ENCODE assay signal across 25 cellular contexts in the genomic region with DNA sequence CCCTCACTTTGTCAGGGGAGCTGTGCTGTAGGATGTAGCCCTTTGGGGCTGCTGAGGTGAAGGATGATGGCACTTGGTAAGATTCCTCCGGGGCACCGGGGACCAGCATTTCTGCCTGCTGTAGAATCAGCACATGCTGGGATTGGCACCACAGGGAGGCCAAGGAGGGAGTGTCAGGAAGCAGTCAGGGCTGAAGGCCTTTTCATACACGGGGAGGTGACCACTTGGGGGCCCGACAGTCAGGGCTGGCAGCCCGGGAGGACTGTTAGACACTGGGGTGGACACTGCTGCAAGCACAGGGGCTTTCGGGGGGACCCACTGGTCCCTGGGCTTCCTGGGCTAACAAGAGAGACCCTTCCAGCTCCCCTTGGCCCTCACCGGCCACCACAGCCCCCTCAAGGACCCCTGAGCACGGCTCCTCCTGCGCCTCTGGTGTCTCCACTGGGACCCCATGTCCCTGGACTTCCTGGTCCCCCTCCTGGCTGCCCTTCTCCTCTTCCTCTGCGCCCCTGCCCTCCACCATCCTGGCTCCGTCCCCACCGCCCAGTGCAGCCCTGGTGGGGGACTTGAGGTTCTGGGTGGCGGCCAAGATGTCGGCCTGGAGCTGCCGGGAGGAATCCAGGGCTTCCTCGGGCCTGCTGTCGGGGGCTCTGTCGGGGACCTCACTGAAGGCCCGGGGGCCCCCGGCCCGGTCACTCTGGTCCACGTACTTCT. TPM values are rescaled to one million over a fixed set of nuclear protein-coding genes. Genes with fewer than 3 reads are reported as not detected.
DNase-seq lines count a peak whose midpoint lies in the region; ATAC-seq, FAIRE-seq and TF ChIP-seq lines count a peak whose summit lies in the region.
"Had no signal": no experiment of that assay in that cellular context is flagged by ENCODE, and none has a peak within 500 bp of the region (broad histone marks: within the 10 kb centered on the region; RNA-seq: fewer than 3 reads in every experiment).

No MANE protein-coding gene starts in this region.

- POLR2A ChIA-PET in K562 (lab: Yijun Ruan, JAX), result interaction anchor here (0.6 kb wide), 1 partner anchor 307 kb away, joined by 3 read pairs; no protein-coding TSS in a partner anchor

- peaks cover 5% of the 10 kb centered on the region for H3K27me3 Mint-ChIP-seq in neural progenitor cell (ENCODE audit: insufficient read depth, low read depth)
- H3K27me3 Mint-ChIP-seq: CD4-positive, alpha-beta memory T cell had no signal

- DNase-seq in K562 (ENCODE audit: extremely low read depth in 1 of 4, low spot score in 3 of 4), result no peak
- peak; percentile 15 for DNase-seq in neural progenitor cell (ENCODE audit: low spot score)
- DNase-seq in stimulated activated effector memory CD8-positive, alpha-beta T cell treated with anti-CD3 and anti-CD28 coated beads, Interleukin-12 subunit alpha, Interleukin-12 subunit beta, amount 100 ng/mL, for 72 hours (ENCODE audit: low spot score in 2 of 2), result no peak
- DNase-seq in MV-4-11 (lab: John Stamatoyannopoulos, UW), result no peak
- DNase-seq in DMS 273 (lab: John Stamatoyannopoulos, UW; ENCODE audit: unreplicated experiment), result no peak
- DNase-seq: C1 segment of cervical spinal cord; CD4-positive, alpha-beta memory T cell; COR-L47; MM.1S; NCI-H1048; NCI-H1417; NCI-H1694; NCI-H2029 treated with DMSO at 0.1 percent for 48 hours; NCI-H446 treated with DMSO at 0.1 percent for 48 hours; NCI-H526 treated with DMSO at 0.1 percent for 48 hours; SHP77 treated with DMSO at 0.1 percent for 48 hours had no signal

- TF ChIP-seq RAD21 in Ishikawa (IDR thresholded peaks at IDR 0.05; ENCODE audit: low read depth) (no peak), K562 (CRISPR knock-in tag; conservative IDR thresholded peaks at IDR 0.05 in 1 of 2, IDR thresholded peaks at IDR 0.05 in 1 of 2) (no peak)

- no peaks in the 10 kb centered on the region for H3K9me3 Mint-ChIP-seq in neural progenitor cell
- H3K9me3 Mint-ChIP-seq in stimulated activated effector memory CD8-positive, alpha-beta T cell treated with anti-CD3 and anti-CD28 coated beads, Interleukin-12 subunit alpha, Interleukin-12 subunit beta, amount 100 ng/mL, for 72 hours, result no peaks in the 10 kb centered on the region
- H3K9me3 Mint-ChIP-seq: CD4-positive, alpha-beta memory T cell; GM23338 had no signal

- H3K27ac Mint-ChIP-seq in neural progenitor cell, result peak overlapping the region; percentile 91
- peak overlapping the region; percentile 64 for H3K27ac Mint-ChIP-seq in stimulated activated effector memory CD8-positive, alpha-beta T cell treated with anti-CD3 and anti-CD28 coated beads, Interleukin-12 subunit alpha, Interleukin-12 subunit beta, amount 100 ng/mL, for 72 hours
- H3K27ac Mint-ChIP-seq: CD4-positive, alpha-beta memory T cell; GM23338 had no signal

- WGBS in K562 (ENCODE audit: insufficient coverage, low coverage, missing lambda C conversion rate), result 34% methylated on average over 22 of the region's 22 CpGs

- no TSS peak for BruUV-seq in K562 (replicated peaks; lab: Mats Ljungman, UMichigan)

- no peaks in the 10 kb centered on the region for H4K20me1 ChIP-seq in K562 (replicated peaks; ENCODE audit: control insufficient read depth, insufficient read depth, low read length)
- no peaks in the 10 kb centered on the region for H4K20me1 ChIP-seq in neural progenitor cell (ENCODE audit: low read depth)

- H3K9ac ChIP-seq in K562 (ENCODE audit: insufficient read depth in 1 of 2, low read depth in 2 of 2, low read length in 2 of 2) (no peak overlapping the region), neural progenitor cell (no peak overlapping the region)
- H3K9ac ChIP-seq: KMS-11 had no signal

- H3F3A ChIP-seq in neural progenitor cell (ENCODE audit: low read depth), result peaks cover 4% of the 10 kb centered on the region

- H2AFZ ChIP-seq in K562 (ENCODE audit: low read depth, low read length) (no peak overlapping the region), neural progenitor cell (replicated peaks) (no peak overlapping the region)
- H2AFZ ChIP-seq: GM23338 had no signal

- H3K4me3 ChIP-seq in K562, result no peak overlapping the region
- no peak overlapping the region for H3K4me3 ChIP-seq in neural progenitor cell
- H3K4me3 ChIP-seq: GM23338, HAP-1 had no signal

- intact Hi-C loops in K562 (cut with micrococcal nuclease), result no loop called here

- H3K79me2 ChIP-seq in K562 (ENCODE audit: control insufficient read depth, insufficient read depth, low read length) (no peaks in the 10 kb centered on the region), neural progenitor cell (ENCODE audit: low read depth) (no peaks in the 10 kb centered on the region)

- H3K27ac ChIP-seq in K562 (ENCODE audit: extremely low read depth, low read depth, low read length), result no peak overlapping the region
- H3K27ac ChIP-seq in neural progenitor cell, result no peak overlapping the region
- H3K27ac ChIP-seq: KMS-11 had no signal

- ATAC-seq in K562, result 0 out of 3 replicates have a peak, but pooled peaks have one; percentile 18
- no peak for ATAC-seq in stimulated activated effector memory CD8-positive, alpha-beta T cell treated with anti-CD3 and anti-CD28 coated beads, Interleukin-12 subunit alpha, Interleukin-12 subunit beta, amount 100 ng/mL, for 72 hours
- ATAC-seq in HG02870 (IDR thresholded peaks at IDR 0.05; ENCODE audit: unreplicated experiment), result no peak
- ATAC-seq: GM23338, Panc1 had no signal

- H3K9me3 ChIP-seq in K562 (replicated peaks; ENCODE audit: control insufficient read depth, insufficient read depth, low read depth, low read length), result no peaks in the 10 kb centered on the region
- no peaks in the 10 kb centered on the region for H3K9me3 ChIP-seq in neural progenitor cell (ENCODE audit: low read depth)
- H3K9me3 ChIP-seq: HAP-1 had no signal

- CTCF ChIA-PET in K562 (lab: Yijun Ruan, JAX; ENCODE audit: low intra/inter-chr PET ratio), result no interaction called here

- no peak overlapping the region for H3K4me2 ChIP-seq in K562 (ENCODE audit: insufficient read depth, low read length)
- no peak overlapping the region for H3K4me2 ChIP-seq in neural progenitor cell
- H3K4me2 ChIP-seq: GM23338, KMS-11 had no signal

- no peak for TF ChIP-seq CTCF in K562 (IDR thresholded peaks at IDR 0.05 in 2 of 3, conservative IDR thresholded peaks at IDR 0.05 in 1 of 3; ENCODE audit: insufficient read depth in 2 of 3, low read depth in 1 of 3, low read length in 3 of 3)
- TF ChIP-seq CTCF in neural progenitor cell (IDR thresholded peaks at IDR 0.05), result no peak

- no peaks in the 10 kb centered on the region for H3K36me3 Mint-ChIP-seq in neural progenitor cell
- no peaks in the 10 kb centered on the region for H3K36me3 Mint-ChIP-seq in stimulated activated effector memory CD8-positive, alpha-beta T cell treated with anti-CD3 and anti-CD28 coated beads, Interleukin-12 subunit alpha, Interleukin-12 subunit beta, amount 100 ng/mL, for 72 hours
- H3K36me3 Mint-ChIP-seq: CD4-positive, alpha-beta memory T cell had no signal

- in situ Hi-C loops in K562 (cut with MboI), result no loop called here

- H3K9me1 ChIP-seq in K562 (ENCODE audit: control insufficient read depth, insufficient read depth, low read length), result no peaks in the 10 kb centered on the region

- H3K4me3 Mint-ChIP-seq in neural progenitor cell, result no peak overlapping the region
- H3K4me3 Mint-ChIP-seq in stimulated activated effector memory CD8-positive, alpha-beta T cell treated with anti-CD3 and anti-CD28 coated beads, Interleukin-12 subunit alpha, Interleukin-12 subunit beta, amount 100 ng/mL, for 72 hours, result no peak overlapping the region
- H3K4me3 Mint-ChIP-seq: CD4-positive, alpha-beta memory T cell; GM23338 had no signal

- TF ChIP-seq EP300 in Ishikawa (IDR thresholded peaks at IDR 0.05; ENCODE audit: borderline replicate concordance), result no peak
- TF ChIP-seq EP300 in K562 (IDR thresholded peaks at IDR 0.05; ENCODE audit: low read length), result no peak

- no peaks in the 10 kb centered on the region for H3K36me3 ChIP-seq in K562 (ENCODE audit: control insufficient read depth, insufficient read depth, low read length)
- H3K36me3 ChIP-seq in neural progenitor cell, result no peaks in the 10 kb centered on the region
- H3K36me3 ChIP-seq: HAP-1 had no signal

- no peak for TF ChIP-seq POLR2A in K562 (conservative IDR thresholded peaks at IDR 0.05)

- H3K4me1 ChIP-seq in K562 (replicated peaks in 1 of 2; ENCODE audit: control insufficient read depth in 2 of 2, insufficient read depth in 2 of 2, low read length in 2 of 2) (peaks cover 0 to 24% of the 10 kb centered on the region in 2 experiments; a peak in 1 of 5 replicates), neural progenitor cell (peaks cover 29% of the 10 kb centered on the region)
- H3K4me1 ChIP-seq: HAP-1 had no signal

- no peak for FAIRE-seq in K562 (lab: Jason Lieb, UNC)
- FAIRE-seq: G401.6 had no signal

- peaks cover 0 to 21% of the 10 kb centered on the region in 2 experiments; a peak in 2 of 5 replicates for H3K27me3 ChIP-seq in K562 (ENCODE audit: control insufficient read depth in 2 of 2, insufficient read depth in 2 of 2, low read length in 2 of 2)
- H3K27me3 ChIP-seq in neural progenitor cell, result no peaks in the 10 kb centered on the region

- H3K4me1 Mint-ChIP-seq in neural progenitor cell, result peaks cover 27% of the 10 kb centered on the region
- H3K4me1 Mint-ChIP-seq in stimulated activated effector memory CD8-positive, alpha-beta T cell treated with anti-CD3 and anti-CD28 coated beads, Interleukin-12 subunit alpha, Interleukin-12 subunit beta, amount 100 ng/mL, for 72 hours, result no peaks in the 10 kb centered on the region
- H3K4me1 Mint-ChIP-seq: CD4-positive, alpha-beta memory T cell had no signal

RNA-seq across cellular contexts. Expression of a gene that starts 6.5 kb away (rescaled TPM):
- not detected in 2 replicates for total RNA-seq in K562 (2011; cell fraction: chromatin; rRNA removed; ENCODE audit: low replicate concordance)
- total RNA-seq in K562 (2011; cell fraction: nucleolus; rRNA removed), result not detected in 2 replicates
- total RNA-seq in K562 (2011; cell fraction: nucleoplasm; rRNA removed), result not detected in 2 replicates
- total RNA-seq in K562 (2014; rRNA removed) (not detected in 2 replicates), K562 (2014; rRNA removed; fragmentation: Illumina TruSeq; extraction: Trizol) (not detected in 2 replicates), K562 (2015; rRNA removed; fragmentation: Illumina TruSeq; extraction: Trizol) (not detected in 2 replicates), K562 (2021) (0.18 TPM in 1 of 2 replicates, not detected in the other), neural progenitor cell (ENCODE audit: low replicate concordance) (0.97 and 2.0 TPM in 2 replicates)
- polyA plus RNA-seq in K562 (2011; rRNA removed) (not detected in 2 replicates), K562 (2014; fragmentation: Illumina TruSeq; extraction: Trizol) (not detected in 2 replicates), K562 (2014; fragmentation: Nextera tagmentation; extraction: Ambion mirVana) (not detected), K562 (2014; rRNA removed) (not detected in 2 replicates)
- 0.01 TPM in 1 of 2 replicates, not detected in the other for polyA plus RNA-seq in K562 (2011; cell fraction: cytosol; rRNA removed)
- not detected in 2 replicates for polyA plus RNA-seq in K562 (2011; cell fraction: nucleus; rRNA removed)
- 0.11 TPM in 1 of 2 replicates, not detected in the other for polyA plus RNA-seq in K562 (2012)
- not detected in 2 replicates for polyA minus RNA-seq in K562 (2011; rRNA and poly(A)+ RNA removed)
- polyA minus RNA-seq in K562 (2011; cell fraction: cytosol; rRNA and poly(A)+ RNA removed), result not detected in 2 replicates
- polyA minus RNA-seq in K562 (2011; cell fraction: nucleus; rRNA and poly(A)+ RNA removed), result not detected in 2 replicates
- total RNA-seq: A673, OCI-LY7 had no signal

RNA-seq across cellular contexts. Expression of a gene that starts 29.0 kb away (rescaled TPM):
- 50.8 and 64.7 TPM in 2 replicates for total RNA-seq in K562 (2011; cell fraction: chromatin; rRNA removed; ENCODE audit: low replicate concordance)
- 37.6 and 42.7 TPM in 2 replicates for total RNA-seq in K562 (2011; cell fraction: nucleolus; rRNA removed)
- total RNA-seq in K562 (2011; cell fraction: nucleoplasm; rRNA removed), result 58.2 and 69.2 TPM in 2 replicates
- total RNA-seq in K562 (2014; rRNA removed), result 92.5 and 136 TPM in 2 replicates
- total RNA-seq in K562 (2014; rRNA removed; fragmentation: Illumina TruSeq; extraction: Trizol), result 74.2 and 77.5 TPM in 2 replicates
- 75.6 and 77.3 TPM in 2 replicates for total RNA-seq in K562 (2015; rRNA removed; fragmentation: Illumina TruSeq; extraction: Trizol)
- total RNA-seq in K562 (2021), result 67.8 and 68.7 TPM in 2 replicates
- polyA plus RNA-seq in K562 (2011; rRNA removed), result 80.9 and 89.6 TPM in 2 replicates
- 36.5 and 59.5 TPM in 2 replicates for polyA plus RNA-seq in K562 (2011; cell fraction: cytosol; rRNA removed)
- 120 and 177 TPM in 2 replicates for polyA plus RNA-seq in K562 (2011; cell fraction: nucleus; rRNA removed)
- 76.7 and 87.8 TPM in 2 replicates for polyA plus RNA-seq in K562 (2012)
- 69.4 and 77.7 TPM in 2 replicates for polyA plus RNA-seq in K562 (2014; fragmentation: Illumina TruSeq; extraction: Trizol)
- 10 to 100 TPM; 15.9 to 19.8 TPM for polyA plus RNA-seq in K562 (2014; fragmentation: Nextera tagmentation; extraction: Ambion mirVana)
- polyA plus RNA-seq in K562 (2014; rRNA removed), result 84.7 and 86.8 TPM in 2 replicates
- polyA minus RNA-seq in K562 (2011; rRNA and poly(A)+ RNA removed), result 65.3 and 73.2 TPM in 2 replicates
- 16.6 and 26.3 TPM in 2 replicates for polyA minus RNA-seq in K562 (2011; cell fraction: cytosol; rRNA and poly(A)+ RNA removed)
- polyA minus RNA-seq in K562 (2011; cell fraction: nucleus; rRNA and poly(A)+ RNA removed), result 25.0 and 57.6 TPM in 2 replicates
- total RNA-seq in neural progenitor cell (ENCODE audit: low replicate concordance), result 78.9 TPM in 2 replicates

RNA-seq across cellular contexts. Expression of a gene that starts 30.5 kb away (rescaled TPM):
- total RNA-seq in K562 (2011; cell fraction: chromatin; rRNA removed; ENCODE audit: low replicate concordance), result 295 and 336 TPM in 2 replicates
- total RNA-seq in K562 (2011; cell fraction: nucleolus; rRNA removed), result 193 and 203 TPM in 2 replicates
- 258 and 314 TPM in 2 replicates for total RNA-seq in K562 (2011; cell fraction: nucleoplasm; rRNA removed)
- total RNA-seq in K562 (2014; rRNA removed), result 167 and 396 TPM in 2 replicates
- total RNA-seq in K562 (2014; rRNA removed; fragmentation: Illumina TruSeq; extraction: Trizol), result 64.7 and 66.7 TPM in 2 replicates
- 103 and 104 TPM in 2 replicates for total RNA-seq in K562 (2015; rRNA removed; fragmentation: Illumina TruSeq; extraction: Trizol)
- 63.2 and 72.6 TPM in 2 replicates for total RNA-seq in K562 (2021)
- 32.1 and 33.7 TPM in 2 replicates for polyA plus RNA-seq in K562 (2011; rRNA removed)
- 11.9 and 18.3 TPM in 2 replicates for polyA plus RNA-seq in K562 (2011; cell fraction: cytosol; rRNA removed)
- polyA plus RNA-seq in K562 (2011; cell fraction: nucleus; rRNA removed), result 128 and 132 TPM in 2 replicates
- polyA plus RNA-seq in K562 (2012), result 43.0 and 62.6 TPM in 2 replicates
- polyA plus RNA-seq in K562 (2014; fragmentation: Illumina TruSeq; extraction: Trizol), result 54.4 and 56.7 TPM in 2 replicates
- 1 to 10 TPM; 8.9 to 9.9 TPM for polyA plus RNA-seq in K562 (2014; fragmentation: Nextera tagmentation; extraction: Ambion mirVana)
- polyA plus RNA-seq in K562 (2014; rRNA removed), result 52.6 and 58.4 TPM in 2 replicates
- polyA minus RNA-seq in K562 (2011; rRNA and poly(A)+ RNA removed), result 73.9 and 94.6 TPM in 2 replicates
- 27.6 and 31.6 TPM in 2 replicates for polyA minus RNA-seq in K562 (2011; cell fraction: cytosol; rRNA and poly(A)+ RNA removed)
- 152 and 195 TPM in 2 replicates for polyA minus RNA-seq in K562 (2011; cell fraction: nucleus; rRNA and poly(A)+ RNA removed)
- total RNA-seq in neural progenitor cell (ENCODE audit: low replicate concordance), result 79.0 and 116 TPM in 2 replicates

RNA-seq across cellular contexts. Expression of a gene that starts 42.3 kb away (rescaled TPM):
- 0.35 and 0.79 TPM in 2 replicates for total RNA-seq in K562 (2011; cell fraction: chromatin; rRNA removed; ENCODE audit: low replicate concordance)
- 1.1 and 1.5 TPM in 2 replicates for total RNA-seq in K562 (2011; cell fraction: nucleolus; rRNA removed)
- total RNA-seq in K562 (2011; cell fraction: nucleoplasm; rRNA removed), result 0.59 and 0.69 TPM in 2 replicates
- total RNA-seq in K562 (2014; rRNA removed) (1.7 and 3.4 TPM in 2 replicates), K562 (2014; rRNA removed; fragmentation: Illumina TruSeq; extraction: Trizol) (0.54 and 0.76 TPM in 2 replicates), K562 (2015; rRNA removed; fragmentation: Illumina TruSeq; extraction: Trizol) (10.2 TPM in 2 replicates), K562 (2021) (2.2 and 2.5 TPM in 2 replicates), neural progenitor cell (ENCODE audit: low replicate concordance) (not detected in 2 replicates)
- polyA plus RNA-seq in K562 (2011; rRNA removed) (1.4 and 1.6 TPM in 2 replicates), K562 (2014; fragmentation: Illumina TruSeq; extraction: Trizol) (3.3 and 3.9 TPM in 2 replicates), K562 (2014; fragmentation: Nextera tagmentation; extraction: Ambion mirVana) (under 1 TPM; 0.22 to 0.34 TPM), K562 (2014; rRNA removed) (1.2 and 2.8 TPM in 2 replicates)
- 1.9 and 6.8 TPM in 2 replicates for polyA plus RNA-seq in K562 (2011; cell fraction: cytosol; rRNA removed)
- 0.60 and 0.92 TPM in 2 replicates for polyA plus RNA-seq in K562 (2011; cell fraction: nucleus; rRNA removed)
- 9.4 and 9.9 TPM in 2 replicates for polyA plus RNA-seq in K562 (2012)
- 0.48 and 1.1 TPM in 2 replicates for polyA minus RNA-seq in K562 (2011; rRNA and poly(A)+ RNA removed)
- 0.91 and 0.95 TPM in 2 replicates for polyA minus RNA-seq in K562 (2011; cell fraction: cytosol; rRNA and poly(A)+ RNA removed)
- 0.27 and 0.44 TPM in 2 replicates for polyA minus RNA-seq in K562 (2011; cell fraction: nucleus; rRNA and poly(A)+ RNA removed)
